Comparison of ENCODE assay signal across 26 cellular contexts in genomic region chr19:11365557-11366117, GRCh38.
"Had no signal": no experiment of that assay in that cellular context is flagged by ENCODE, and none has a peak within 500 bp of the region (broad histone marks: within the 10 kb centered on the region; RNA-seq: fewer than 3 reads in every experiment).

No MANE protein-coding gene starts in this region.

- H3K9me3 Mint-ChIP-seq: activated naive CD4-positive, alpha-beta T cell treated with anti-CD3 and anti-CD28 coated beads, Interleukin-2, amount 10 ng/mL, durations not matched to agents 7 days and 5 days; activated naive CD8-positive, alpha-beta T cell treated with anti-CD3 and anti-CD28 coated beads, Interleukin-2, amount 10 ng/mL, durations not matched to agents 7 days and 5 days; activated T-helper 1 cell treated with anti-CD3 and anti-CD28 coated beads, Interleukin-12 subunit alpha, Interleukin-12 subunit beta, Interleukin-2, Interleukin-4 antibody, amounts not matched to agents 30 ng/mL and 10 ng/mL and 1 ng/mL, durations not matched to agents 14 hours and 24 hours and 36 hours; dendritic cell treated with granulocyte-macrophage colony-stimulating factor and Interleukin-4, amounts not matched to agents 40 ng/mL and 50 ng/mL, for 4 days; endodermal cell; stimulated activated naive B cell treated with anti-CD40 and anti-IgM and Interleukin-4, amounts not matched to agents 10 μg/mL and 1 μg/mL and 100 μg/mL, for 72 hours had no signal

- DNase-seq: activated CD4-positive, alpha-beta T cell treated with anti-CD3 and anti-CD28 coated beads for 48 hours; activated CD4-positive, alpha-beta T cell treated with anti-CD3 and anti-CD28 coated beads, Interleukin-2, amount 50 U/mL, for 48 hours; activated CD8-positive, alpha-beta memory T cell treated with anti-CD3 and anti-CD28 coated beads for 24 hours; activated gamma-delta T cell; activated naive CD4-positive, alpha-beta T cell treated with anti-CD3 and anti-CD28 coated beads, Interleukin-2, amount 10 ng/mL, durations not matched to agents 7 days and 5 days; activated naive CD8-positive, alpha-beta T cell treated with anti-CD3 and anti-CD28 coated beads, Interleukin-2, amount 10 ng/mL, durations not matched to agents 7 days and 5 days; amniotic stem cell; central memory CD4-positive, alpha-beta T cell; endodermal cell; foreskin keratinocyte; heart right ventricle; kidney glomerular epithelial cell; left lung; sigmoid colon; small intestine; stimulated activated CD4-positive, alpha-beta T cell treated with anti-CD3 and anti-CD28 coated beads, Interleukin-4, amount 100 ng/mL, for 24 hours; stimulated activated CD8-positive, alpha-beta memory T cell treated with anti-CD3 and anti-CD28 coated beads, Interleukin-4, amount 100 ng/mL, for 48 hours; stimulated activated naive B cell treated with anti-CD40 and anti-IgM and Interleukin-4, amounts not matched to agents 10 μg/mL and 1 μg/mL and 100 μg/mL, for 72 hours; stomach; tibial artery; upper lobe of right lung had no signal

- H3K4me1 Mint-ChIP-seq: activated naive CD4-positive, alpha-beta T cell treated with anti-CD3 and anti-CD28 coated beads, Interleukin-2, amount 10 ng/mL, durations not matched to agents 7 days and 5 days; endodermal cell had no signal

- H3K27ac ChIP-seq: esophagus muscularis mucosa, foreskin keratinocyte, left lung, sigmoid colon, stomach, tibial artery, upper lobe of right lung, VCaP had no signal

- H3K4me3 ChIP-seq: esophagus muscularis mucosa, heart right ventricle, left lung, sigmoid colon, stomach, tibial artery, upper lobe of right lung had no signal

- H3K4me3 Mint-ChIP-seq: activated naive CD4-positive, alpha-beta T cell treated with anti-CD3 and anti-CD28 coated beads, Interleukin-2, amount 10 ng/mL, durations not matched to agents 7 days and 5 days; activated naive CD8-positive, alpha-beta T cell treated with anti-CD3 and anti-CD28 coated beads, Interleukin-2, amount 10 ng/mL, durations not matched to agents 7 days and 5 days; activated T-helper 1 cell treated with anti-CD3 and anti-CD28 coated beads, Interleukin-12 subunit alpha, Interleukin-12 subunit beta, Interleukin-2, Interleukin-4 antibody, amounts not matched to agents 30 ng/mL and 10 ng/mL and 1 ng/mL, durations not matched to agents 14 hours and 24 hours and 36 hours; dendritic cell treated with granulocyte-macrophage colony-stimulating factor and Interleukin-4, amounts not matched to agents 40 ng/mL and 50 ng/mL, for 4 days; endodermal cell; stimulated activated naive B cell treated with anti-CD40 and anti-IgM and Interleukin-4, amounts not matched to agents 10 μg/mL and 1 μg/mL and 100 μg/mL, for 72 hours had no signal

- H3K27ac Mint-ChIP-seq: activated naive CD4-positive, alpha-beta T cell treated with anti-CD3 and anti-CD28 coated beads, Interleukin-2, amount 10 ng/mL, durations not matched to agents 7 days and 5 days; activated naive CD8-positive, alpha-beta T cell treated with anti-CD3 and anti-CD28 coated beads, Interleukin-2, amount 10 ng/mL, durations not matched to agents 7 days and 5 days; activated T-helper 1 cell treated with anti-CD3 and anti-CD28 coated beads, Interleukin-12 subunit alpha, Interleukin-12 subunit beta, Interleukin-2, Interleukin-4 antibody, amounts not matched to agents 30 ng/mL and 10 ng/mL and 1 ng/mL, durations not matched to agents 14 hours and 24 hours and 36 hours; dendritic cell treated with granulocyte-macrophage colony-stimulating factor and Interleukin-4, amounts not matched to agents 40 ng/mL and 50 ng/mL, for 4 days; endodermal cell; stimulated activated naive B cell treated with anti-CD40 and anti-IgM and Interleukin-4, amounts not matched to agents 10 μg/mL and 1 μg/mL and 100 μg/mL, for 72 hours had no signal

- H3K9me3 ChIP-seq: esophagus muscularis mucosa, heart right ventricle, left lung, sigmoid colon, stomach, tibial artery, upper lobe of right lung had no signal

- H3K4me1 ChIP-seq: foreskin keratinocyte, sigmoid colon, tibial artery, upper lobe of right lung had no signal

- ATAC-seq: activated CD4-positive, CD25-positive, alpha-beta regulatory T cell treated with anti-CD3 and anti-CD28 coated beads, Interleukin-2, amount 50 U/mL, for 24 hours; foreskin keratinocyte; left lung; stimulated activated naive B cell treated with anti-CD40 and anti-IgM and Interleukin-4, amounts not matched to agents 10 μg/mL and 1 μg/mL and 100 μg/mL, for 72 hours; upper lobe of right lung had no signal

- H3K27me3 Mint-ChIP-seq: activated naive CD4-positive, alpha-beta T cell treated with anti-CD3 and anti-CD28 coated beads, Interleukin-2, amount 10 ng/mL, durations not matched to agents 7 days and 5 days; activated naive CD8-positive, alpha-beta T cell treated with anti-CD3 and anti-CD28 coated beads, Interleukin-2, amount 10 ng/mL, durations not matched to agents 7 days and 5 days; dendritic cell treated with granulocyte-macrophage colony-stimulating factor and Interleukin-4, amounts not matched to agents 40 ng/mL and 50 ng/mL, for 4 days; stimulated activated naive B cell treated with anti-CD40 and anti-IgM and Interleukin-4, amounts not matched to agents 10 μg/mL and 1 μg/mL and 100 μg/mL, for 72 hours had no signal

- H3K27me3 ChIP-seq: esophagus muscularis mucosa, foreskin keratinocyte, heart right ventricle, left lung, sigmoid colon, stomach, tibial artery, upper lobe of right lung had no signal
